In genomic region chrX:134459683-134460004, GRCh38 we compare ENCODE assay signal across 8 cellular contexts. TPM values are rescaled to one million over a fixed set of nuclear protein-coding genes. Genes with fewer than 3 reads are reported as not detected.
DNase-seq lines count a peak whose midpoint lies in the region; ATAC-seq, FAIRE-seq and TF ChIP-seq lines count a peak whose summit lies in the region.

No MANE protein-coding gene starts in this region.

- TF ChIP-seq CTCF in BJ (IDR thresholded peaks at IDR 0.05; ENCODE audit: insufficient read depth, low read depth, low read length) (no peak), KMS-11 (conservative IDR thresholded peaks at IDR 0.05; ENCODE audit: low read depth, low read length) (no peak), bronchial epithelial cell (IDR thresholded peaks at IDR 0.05; ENCODE audit: insufficient read depth, low read length, severe bottlenecking) (no peak), mesothelial cell of epicardium (IDR thresholded peaks at IDR 0.05; ENCODE audit: unreplicated experiment) (no peak), lower leg skin (IDR thresholded peaks at IDR 0.05) (no peak)

- peaks cover 13% of the 10 kb centered on the region for H3K9me3 Mint-ChIP-seq in mesothelial cell of epicardium

- peak; percentile 14 for ATAC-seq in GM21390 (IDR thresholded peaks at IDR 0.05; ENCODE audit: unreplicated experiment)

- peak overlapping the region; percentile 71 for H3K27ac Mint-ChIP-seq in mesothelial cell of epicardium

- no peak for TF ChIP-seq POLR2A in lower leg skin (IDR thresholded peaks at IDR 0.05)

- intact Hi-C loops in lower leg skin (cut with DNase I; ENCODE audit: low total_unique reads) = no loop called here

- H3K4me1 ChIP-seq in KMS-11 (ENCODE audit: low read depth, poor library complexity, severe bottlenecking) = peaks cover 6% of the 10 kb centered on the region

- peak overlapping the region; percentile 16; the same call in 1 of the 2 replicates for H3K9ac ChIP-seq in KMS-11

- peaks cover 7% of the 10 kb centered on the region for H3K4me1 Mint-ChIP-seq in mesothelial cell of epicardium

- H3K36me3 ChIP-seq in BJ (ENCODE audit: control insufficient read depth, insufficient read depth, low read length) = no peaks in the 10 kb centered on the region
- no peaks in the 10 kb centered on the region for H3K36me3 ChIP-seq in KMS-11 (ENCODE audit: insufficient read depth)
- no peaks in the 10 kb centered on the region for H3K36me3 ChIP-seq in bronchial epithelial cell (ENCODE audit: control insufficient read depth, insufficient read depth, low read length)

- H2AFZ ChIP-seq in KMS-11 (ENCODE audit: low read depth) = peak overlapping the region; percentile 96

- POLR2A ChIA-PET in BJ (lab: Charles Lee) = interaction anchor here (0.5 to 0.6 kb wide), 2 partner anchors 13 to 16 kb away, joined by 3 to 4 read pairs; no protein-coding TSS in a partner anchor

- H3K4me3 Mint-ChIP-seq in mesothelial cell of epicardium = peak overlapping the region; percentile 76

- peaks cover 37% of the 10 kb centered on the region for H3K79me2 ChIP-seq in KMS-11 (ENCODE audit: insufficient read depth, low read depth)

- no peaks in the 10 kb centered on the region for H3K27me3 Mint-ChIP-seq in mesothelial cell of epicardium (ENCODE audit: low read depth)

- H4K20me1 ChIP-seq in KMS-11 (ENCODE audit: insufficient read depth) = no peaks in the 10 kb centered on the region

- CTCF ChIA-PET in BJ (lab: Yijun Ruan, JAX) = no interaction called here

- no peak for FAIRE-seq in bronchial epithelial cell (lab: Jason Lieb, UNC)

- no peak overlapping the region for H3K27ac ChIP-seq in KMS-11

- DNase-seq in BJ (ENCODE audit: low read depth) (no peak), bronchial epithelial cell (ENCODE audit: low read depth) (no peak), mesothelial cell of epicardium (ENCODE audit: low spot score in 2 of 2, unreplicated experiment in 2 of 2) (no peak), lower leg skin (ENCODE audit: low spot score in 2 of 2) (no peak), activated gamma-delta T cell treated with Interleukin-2 at 50 U/mL for 16 hours (no peak), SKM-1 treated with dmso at 0.1 percent for 144 hours (lab: John Stamatoyannopoulos, UW; ENCODE audit: unreplicated experiment) (no peak)

- WGBS in lower leg skin, 2 donors = 3 to 43% methylated on average over 12 of the region's 12 CpGs

- H3K4me3 ChIP-seq in BJ (ENCODE audit: low read depth, low read length) (peak overlapping the region; percentile 64), KMS-11 (IDR thresholded peaks at IDR 0.05; ENCODE audit: insufficient read depth, low read depth, low read length) (no peak overlapping the region), bronchial epithelial cell (ENCODE audit: low read depth, low read length) (peak overlapping the region; percentile 54), lower leg skin (ENCODE audit: low read depth, poor library complexity, severe bottlenecking) (no peak overlapping the region)

- no peaks in the 10 kb centered on the region for H3K27me3 ChIP-seq in BJ (ENCODE audit: control insufficient read depth, insufficient read depth, low read length)
- no peaks in the 10 kb centered on the region for H3K27me3 ChIP-seq in KMS-11 (ENCODE audit: insufficient read depth, low read depth)
- no peaks in the 10 kb centered on the region for H3K27me3 ChIP-seq in bronchial epithelial cell (ENCODE audit: control insufficient read depth, insufficient read depth, low read length)

- H3K4me2 ChIP-seq in KMS-11 = peak overlapping the region; percentile 56

- H3K36me3 Mint-ChIP-seq in mesothelial cell of epicardium = no peaks in the 10 kb centered on the region

RNA-seq across cellular contexts. Expression of gene HPRT1, which starts 0.3 kb away (rescaled TPM):
- polyA plus RNA-seq in BJ (2011; rRNA removed) = 8.8 and 20.6 TPM in 2 replicates
- polyA minus RNA-seq in BJ (2011; rRNA and poly(A)+ RNA removed) = 4.1 and 4.2 TPM in 2 replicates
- total RNA-seq in bronchial epithelial cell (8.8 and 11.6 TPM in 2 replicates), mesothelial cell of epicardium (17.8 to 21.8 TPM (median 18.3 TPM) in 3 replicates), lower leg skin (1 to 10 TPM; 3.2 to 9.1 (median 4.8) TPM)

Comparison
In these comparisons a context has a peak if more than half of its experiments do, and no peak if none do; other contexts are left out.
1. H3K4me3 ChIP-seq: peak in BJ (single experiment) and bronchial epithelial cell (single experiment); none in KMS-11 (single experiment) and lower leg skin (single experiment).